In genomic region chr12:56987551-56988053, GRCh38 we compare ENCODE assay signal across 8 cellular contexts. TPM values are rescaled to one million over a fixed set of nuclear protein-coding genes. Genes with fewer than 3 reads are reported as not detected.
A peak's percentile ranks its signal among the peaks of the same experiment; 100 is the strongest.
DNase-seq lines count a peak whose midpoint lies in the region; ATAC-seq and TF ChIP-seq lines count a peak whose summit lies in the region.

No MANE protein-coding gene starts in this region.

- TF ChIP-seq CTCF in activated B cell treated with CpG ODN at 0.5 μM for 24 hours (IDR thresholded peaks at IDR 0.05), result peak; percentile 89
- TF ChIP-seq CTCF in breast epithelium (IDR thresholded peaks at IDR 0.05), result peak; percentile 90 to 96 (median 93)

- ATAC-seq in HG02610 (IDR thresholded peaks at IDR 0.05; ENCODE audit: unreplicated experiment), result peak; percentile 57
- peak; percentile 96 for ATAC-seq in activated B cell treated with CpG ODN at 0.5 μM for 24 hours (ENCODE audit: low read depth)
- no peak for ATAC-seq in GM21381 (IDR thresholded peaks at IDR 0.05; ENCODE audit: unreplicated experiment)

- no peaks in the 10 kb centered on the region for H3K27me3 ChIP-seq in breast epithelium

- POLR2A ChIA-PET in activated B cell treated with CpG ODN at 0.5 μM for 24 hours (lab: Charles Lee), result interaction anchor here (0.5 to 1.0 kb wide), 3 partner anchors 16 to 124 kb away, joined by 3 to 5 read pairs (median 3); no protein-coding TSS in a partner anchor

- H3K9me3 ChIP-seq in breast epithelium, result no peaks in the 10 kb centered on the region

- peaks cover 12% of the 10 kb centered on the region for H3K4me1 Mint-ChIP-seq in activated B cell treated with CpG ODN at 0.5 μM for 24 hours

- CTCF ChIA-PET in activated B cell treated with CpG ODN at 0.5 μM for 24 hours (lab: Charles Lee), result interaction anchor here (0.6 to 4.4 kb wide), 15 partner anchors 10 to 474 kb away, joined by 3 to 68 read pairs (median 7); partner anchors contain the start of genes HSD17B6 and STAT6

- H3K36me3 Mint-ChIP-seq in activated B cell treated with CpG ODN at 0.5 μM for 24 hours (ENCODE audit: low read depth), result no peaks in the 10 kb centered on the region

- H3K9me3 Mint-ChIP-seq in activated B cell treated with CpG ODN at 0.5 μM for 24 hours, result no peaks in the 10 kb centered on the region

- H3K36me3 ChIP-seq in breast epithelium, result no peaks in the 10 kb centered on the region

- no peak overlapping the region for H3K27ac Mint-ChIP-seq in activated B cell treated with CpG ODN at 0.5 μM for 24 hours

- DNase-seq in COR-L47 (lab: John Stamatoyannopoulos, UW), result peak; percentile 78
- peak; percentile 53 for DNase-seq in NCI-H2227 treated with DMSO at 0.1 percent for 48 hours (lab: John Stamatoyannopoulos, UW)
- DNase-seq in activated B cell treated with CpG ODN at 0.5 μM for 24 hours, result peak; percentile 66
- peak; percentile 53 to 85 for DNase-seq in breast epithelium (ENCODE audit: low spot score in 2 of 2)
- peak; percentile 91 for DNase-seq in islet precursor cell
- peak; percentile 46 to 66 for DNase-seq in stimulated activated CD4-positive, alpha-beta T cell treated with anti-CD3 and anti-CD28 coated beads, Interleukin-15, amount 100 ng/mL, for 1 hour (ENCODE audit: low read depth in 1 of 2, low spot score in 1 of 2)

- peaks cover 0 to 6% of the 10 kb centered on the region in 2 donors for H3K4me1 ChIP-seq in breast epithelium

- peak overlapping the region; percentile 35 for H3K4me3 Mint-ChIP-seq in activated B cell treated with CpG ODN at 0.5 μM for 24 hours

- H3K27ac ChIP-seq in breast epithelium, result no peak overlapping the region

- intact Hi-C loops in activated B cell treated with CpG ODN at 0.5 μM for 24 hours (cut with micrococcal nuclease) (loop anchor here (1.0 to 2.0 kb wide), 5 partner anchors 19 to 474 kb away; partner anchors contain the start of gene ZBTB39), breast epithelium (cut with DNase I; ENCODE audit: low total_unique reads) (no loop called here)

- H3K27me3 Mint-ChIP-seq in activated B cell treated with CpG ODN at 0.5 μM for 24 hours, result peaks cover 6% of the 10 kb centered on the region

- no peak for TF ChIP-seq POLR2A in breast epithelium (IDR thresholded peaks at IDR 0.05)

- no peak overlapping the region for H3K4me3 ChIP-seq in breast epithelium

RNA-seq across cellular contexts. Expression of gene ZBTB39, which starts 18.7 kb away (rescaled TPM):
- total RNA-seq in activated B cell treated with CpG ODN at 0.5 μM for 24 hours (12.6 and 13.3 TPM in 2 replicates), breast epithelium (1 to 10 TPM; 4.3 to 6.6 (median 6.1) TPM)

RNA-seq across cellular contexts. Expression of gene TAC3, which starts 28.7 kb away (rescaled TPM):
- total RNA-seq in activated B cell treated with CpG ODN at 0.5 μM for 24 hours (not detected in 2 replicates), breast epithelium (not detected)

RNA-seq across cellular contexts. Expression of gene RDH16, which starts 30.2 kb away (rescaled TPM):
- total RNA-seq in activated B cell treated with CpG ODN at 0.5 μM for 24 hours, result 0.47 and 0.76 TPM in 2 replicates
- total RNA-seq in breast epithelium, result 1 to 10 TPM in 1 of 3 donors, under 1 TPM in 2; 0.48 to 1.3 (median 0.59) TPM

RNA-seq across cellular contexts. Expression of gene SDR9C7, which starts 53.4 kb away (rescaled TPM):
- total RNA-seq in activated B cell treated with CpG ODN at 0.5 μM for 24 hours (not detected in 2 replicates), breast epithelium (not detected)
